8 cellular contexts compared by ENCODE assay signal in the genomic region with DNA sequence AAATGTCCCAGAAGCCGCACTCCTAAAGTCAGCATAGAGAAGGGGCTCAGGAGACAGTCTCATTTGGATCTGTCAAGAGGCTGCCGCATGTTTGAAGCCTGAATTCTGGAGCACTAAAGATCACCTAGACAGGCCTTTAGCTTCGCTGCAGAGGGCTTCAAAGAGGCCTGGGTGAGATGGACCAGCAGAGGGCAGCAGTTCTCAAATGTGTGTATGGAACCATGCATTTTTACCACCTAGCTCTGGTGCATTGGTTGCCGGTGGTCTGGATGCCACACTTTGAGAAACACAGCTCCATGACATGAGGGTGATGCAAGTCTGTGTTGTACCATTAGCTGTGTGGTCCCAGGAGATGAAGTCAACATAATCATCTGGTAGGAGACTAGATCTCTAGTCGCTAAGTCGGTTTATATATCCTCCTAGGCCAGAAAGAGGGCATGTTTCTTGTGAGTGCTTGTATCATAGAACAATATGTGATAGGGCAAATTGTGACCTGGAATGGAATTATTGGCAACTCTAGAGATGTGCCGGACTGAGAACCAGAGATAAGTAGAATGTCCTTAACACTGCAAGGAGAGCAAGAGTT.
DNase-seq lines count a peak whose midpoint lies in the region; ATAC-seq, FAIRE-seq and TF ChIP-seq lines count a peak whose summit lies in the region.

No MANE protein-coding gene starts in this region.

- WGBS in pancreas, 2 donors: 41 to 50% methylated on average over 7 of the region's 7 CpGs
- WGBS in tibial nerve, 2 donors: 53 to 60% methylated on average over 7 of the region's 7 CpGs

- no peak for TF ChIP-seq POLR2A in tibial nerve (IDR thresholded peaks at IDR 0.05)

- H3K9me3 ChIP-seq in pancreas (no peaks in the 10 kb centered on the region), tibial nerve (no peaks in the 10 kb centered on the region)

- FAIRE-seq in pancreas (lab: Jason Lieb, UNC): no peak

- ATAC-seq in GM21515 (IDR thresholded peaks at IDR 0.05; ENCODE audit: unreplicated experiment) (peak; percentile 74), pancreas (peak; percentile 64 to 78 (median 78))

- intact Hi-C loops in pancreas (cut with DNase I): loop anchor here in 2 of 3 donors (5.0 to 10.0 kb wide), 4 partner anchors 111 to 186 kb away; no protein-coding TSS in a partner anchor

- no peaks in the 10 kb centered on the region for H3K36me3 ChIP-seq in pancreas
- no peaks in the 10 kb centered on the region for H3K36me3 ChIP-seq in tibial nerve

- TF ChIP-seq EP300 in tibial nerve (IDR thresholded peaks at IDR 0.05): no peak

- H3K27me3 ChIP-seq in pancreas (no peaks in the 10 kb centered on the region), tibial nerve (no peaks in the 10 kb centered on the region)

- H3K4me3 ChIP-seq in pancreas: no peak overlapping the region
- H3K4me3 ChIP-seq in tibial nerve: no peak overlapping the region

- peak; percentile 67 for DNase-seq in COLO668 (lab: John Stamatoyannopoulos, UW; ENCODE audit: unreplicated experiment)
- DNase-seq in SHP77 treated with DMSO at 0.1 percent for 48 hours (lab: John Stamatoyannopoulos, UW): peak; percentile 35
- DNase-seq in activated T-helper 9 cell treated with anti-CD3 and anti-CD28 coated beads, Interleukin-2, amount 50 U/mL, for 16 hours (ENCODE audit: low read depth): peak; percentile 61
- DNase-seq in germinal center (ENCODE audit: low spot score): peak; percentile 54
- DNase-seq in pancreas: peak; percentile 53 to 86 (median 64)
- peak; percentile 63 to 91 for DNase-seq in tibial nerve (ENCODE audit: low spot score in 2 of 2)

- H3K27ac ChIP-seq in pancreas (no peak overlapping the region), tibial nerve (no peak overlapping the region)

- peaks cover 0 to 5% (median 5%) of the 10 kb centered on the region in 3 donors for H3K4me1 ChIP-seq in pancreas
- H3K4me1 ChIP-seq in tibial nerve: peaks cover 0 to 11% (median 2%) of the 10 kb centered on the region in 4 donors

- TF ChIP-seq CTCF in LNCAP (IDR thresholded peaks at IDR 0.05): peak; percentile 75
- peak; percentile 63 to 79 (median 76) for TF ChIP-seq CTCF in pancreas (IDR thresholded peaks at IDR 0.05)
- TF ChIP-seq CTCF in tibial nerve (IDR thresholded peaks at IDR 0.05): peak; percentile 63 to 77 (median 70)
